In genomic region chr22:20663137-20663828, GRCh38 we compare ENCODE assay signal across 1 cellular context.
TF ChIP-seq lines count a peak whose summit lies in the region.

No MANE protein-coding gene starts in this region.

TF ChIP-seq in K562, 482 proteins besides CTCF, POLR2A, EP300 and RAD21 (continued from another document and continues in another):
- no peak for TF ChIP-seq ZNF407 (IDR thresholded peaks at IDR 0.05; ENCODE audit: low read depth)
- TF ChIP-seq ARID2 (IDR thresholded peaks at IDR 0.05): no peak
- no peak for TF ChIP-seq ZNF785 (CRISPR knock-in tag; IDR thresholded peaks at IDR 0.05)
- no peak for TF ChIP-seq SIN3B (IDR thresholded peaks at IDR 0.05; ENCODE audit: low read depth)
- peak in 1 of 2 experiments; percentile 95; a peak in 2 of 3 replicates for TF ChIP-seq CBX3 (IDR thresholded peaks at IDR 0.05; ENCODE audit: borderline replicate concordance in 1 of 2, low read length in 2 of 2)
- no peak for TF ChIP-seq SMARCB1 (IDR thresholded peaks at IDR 0.05; ENCODE audit: insufficient read length, low read depth)
- no peak for TF ChIP-seq LARP7 (IDR thresholded peaks at IDR 0.05)
- TF ChIP-seq GABPB2 (CRISPR knock-in tag; conservative IDR thresholded peaks at IDR 0.05): no peak
- TF ChIP-seq ATF3 (IDR thresholded peaks at IDR 0.05): peak; percentile 76
- TF ChIP-seq ATF3 (CRISPR knock-in tag; conservative IDR thresholded peaks at IDR 0.05): no peak
- TF ChIP-seq TCFL5 (CRISPR knock-in tag; conservative IDR thresholded peaks at IDR 0.05): no peak
- TF ChIP-seq E2F5 (CRISPR knock-in tag; IDR thresholded peaks at IDR 0.05): no peak
- no peak for TF ChIP-seq BRF1 (IDR thresholded peaks at IDR 0.05; ENCODE audit: borderline replicate concordance, extremely low read depth, insufficient read length)
- no peak for TF ChIP-seq MAFK (IDR thresholded peaks at IDR 0.05; ENCODE audit: low read length)
- no peak for TF ChIP-seq RBM25 (IDR thresholded peaks at IDR 0.05; ENCODE audit: low read depth, low read length, severe bottlenecking)
- no peak for TF ChIP-seq MAZ (CRISPR knock-in tag; conservative IDR thresholded peaks at IDR 0.05 in 1 of 2, IDR thresholded peaks at IDR 0.05 in 1 of 2)
- peak; percentile 46 for TF ChIP-seq FOSL1 (tag; conservative IDR thresholded peaks at IDR 0.05)
- TF ChIP-seq ZSCAN32 (CRISPR knock-in tag; IDR thresholded peaks at IDR 0.05): no peak
- no peak for TF ChIP-seq CBFB (CRISPR knock-in tag; IDR thresholded peaks at IDR 0.05)
- no peak for TF ChIP-seq CCNT2 (IDR thresholded peaks at IDR 0.05; ENCODE audit: borderline replicate concordance, extremely low read depth, insufficient read length, low read depth, low read length)
- TF ChIP-seq ZNF347 (CRISPR knock-in tag; IDR thresholded peaks at IDR 0.05; ENCODE audit: low read depth): peak; percentile 39; the same call in 1 of the 2 replicates
- TF ChIP-seq HMBOX1 (IDR thresholded peaks at IDR 0.05): peak; percentile 66
- TF ChIP-seq E2F1 (CRISPR knock-in tag; IDR thresholded peaks at IDR 0.05): no peak
- TF ChIP-seq MCM5 (IDR thresholded peaks at IDR 0.05; ENCODE audit: low read depth): no peak
- no peak for TF ChIP-seq LCOR (CRISPR knock-in tag; IDR thresholded peaks at IDR 0.05)
- TF ChIP-seq ARID3B (CRISPR knock-in tag; IDR thresholded peaks at IDR 0.05; ENCODE audit: borderline replicate concordance): no peak
- TF ChIP-seq NFATC3 (IDR thresholded peaks at IDR 0.05): no peak
- no peak for TF ChIP-seq ZNF124 (CRISPR knock-in tag; IDR thresholded peaks at IDR 0.05)
- peak; percentile 36; the same call in 1 of the 2 replicates for TF ChIP-seq NR2C1 (IDR thresholded peaks at IDR 0.05)
- no peak for TF ChIP-seq NR2C1 (tag; IDR thresholded peaks at IDR 0.05)
- no peak for TF ChIP-seq ZNF592 (IDR thresholded peaks at IDR 0.05)
- no peak for TF ChIP-seq ZBTB1 (CRISPR knock-in tag; IDR thresholded peaks at IDR 0.05; ENCODE audit: borderline replicate concordance, low read depth)
- no peak for TF ChIP-seq NFRKB (IDR thresholded peaks at IDR 0.05; ENCODE audit: low read depth)
- TF ChIP-seq MTA3 (IDR thresholded peaks at IDR 0.05; ENCODE audit: borderline replicate concordance): no peak
- TF ChIP-seq PRMT5 (CRISPR knock-in tag; IDR thresholded peaks at IDR 0.05): no peak
- no peak for TF ChIP-seq CCAR2 (IDR thresholded peaks at IDR 0.05; ENCODE audit: low read depth, low read length)
- 0 out of 2 replicates have a peak, but pooled peaks have one; percentile 10 for TF ChIP-seq ZNF551 (CRISPR knock-in tag; IDR thresholded peaks at IDR 0.05)
- peak; percentile 35 to 69; a peak in 2 of 4 replicates for TF ChIP-seq TRIM24 (IDR thresholded peaks at IDR 0.05)
- no peak for TF ChIP-seq CBFA2T2 (conservative IDR thresholded peaks at IDR 0.05)
- no peak for TF ChIP-seq KDM4B (IDR thresholded peaks at IDR 0.05; ENCODE audit: borderline replicate concordance in 2 of 2, low read depth in 1 of 2)
- TF ChIP-seq MEF2A (IDR thresholded peaks at IDR 0.05; ENCODE audit: control insufficient read depth, low read depth, low read length): no peak
- TF ChIP-seq TCF3 (CRISPR knock-in tag; IDR thresholded peaks at IDR 0.05): no peak
- TF ChIP-seq SIRT6 (IDR thresholded peaks at IDR 0.05; ENCODE audit: low read depth, low read length): no peak
- TF ChIP-seq EGR1 (conservative IDR thresholded peaks at IDR 0.05): no peak
- no peak for TF ChIP-seq ZNF57 (CRISPR knock-in tag; IDR thresholded peaks at IDR 0.05)
- TF ChIP-seq REST (CRISPR knock-in tag; IDR thresholded peaks at IDR 0.05; ENCODE audit: low read depth): no peak
